Comparison of ENCODE assay signal across 9 cellular contexts in genomic region chr6:17901493-17901892, GRCh38.
"Had no signal": no experiment of that assay in that cellular context is flagged by ENCODE, and none has a peak within 500 bp of the region (broad histone marks: within the 10 kb centered on the region; RNA-seq: fewer than 3 reads in every experiment).

No MANE protein-coding gene starts in this region.

- H3K9ac ChIP-seq: GM23248 had no signal

- H3K27ac Mint-ChIP-seq: IgD-negative memory B cell had no signal

- H3K4me3 Mint-ChIP-seq: IgD-negative memory B cell had no signal

- DNase-seq: GM23248, GOT3, H7, KBM-7 had no signal

- ATAC-seq: HCT116, HepG2 had no signal

- H3K4me3 ChIP-seq: GM23248, HAP-1 had no signal

- H3K27ac ChIP-seq: GM23248, HL-60 had no signal

- H2AFZ ChIP-seq: GM23248 had no signal
